In the genomic region with DNA sequence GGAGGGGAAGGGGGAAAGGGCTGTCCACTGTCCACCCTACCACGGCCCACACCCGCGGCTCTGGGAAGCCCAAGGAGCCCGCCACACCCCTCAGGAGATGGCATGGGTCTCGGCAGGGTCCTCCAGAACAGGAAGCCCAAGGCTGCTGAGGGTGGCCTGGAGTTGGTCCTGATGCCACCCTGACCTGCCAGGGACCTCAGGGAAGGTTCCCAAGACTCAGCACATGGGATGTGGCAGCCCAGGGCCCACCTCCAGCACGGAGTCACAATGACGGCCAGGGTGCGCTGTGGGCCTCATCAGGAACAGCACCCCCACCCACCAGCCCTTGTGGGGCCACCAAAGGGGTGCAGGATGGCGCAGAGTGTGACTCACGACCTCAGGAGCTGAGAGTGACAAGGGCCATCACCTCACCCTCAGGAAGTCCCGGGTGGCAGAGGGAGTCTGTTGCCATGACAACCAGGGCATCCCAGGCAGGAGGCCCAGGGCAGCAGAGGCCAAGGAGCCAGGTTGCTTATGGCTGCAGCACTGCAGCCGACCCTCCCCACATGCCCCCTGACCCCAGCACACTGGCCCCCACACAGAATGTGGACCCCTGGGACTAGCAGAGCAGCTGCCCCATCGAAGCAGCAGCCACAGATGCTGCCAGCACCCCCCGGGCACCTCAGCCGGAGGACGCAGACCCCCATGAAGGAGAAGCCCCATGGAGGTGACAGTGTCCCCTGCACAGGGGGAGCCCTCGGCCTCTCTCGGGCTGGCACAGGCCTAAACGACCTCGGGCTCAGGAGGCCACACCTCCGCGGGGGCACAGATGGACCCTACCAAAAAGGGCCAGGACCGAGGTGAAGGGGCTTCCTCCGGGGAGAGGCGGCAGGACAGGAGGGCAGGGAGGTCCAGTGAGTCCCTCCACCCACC, we compare ENCODE assay signal across 1 cellular context.
TF ChIP-seq lines count a peak whose summit lies in the region.

No MANE protein-coding gene starts in this region.

TF ChIP-seq in HepG2, 621 proteins besides CTCF, POLR2A, EP300 and RAD21:
- peak; percentile 66; the same call in 1 of the 2 replicates for TF ChIP-seq ZNF740 (CRISPR knock-in tag; IDR thresholded peaks at IDR 0.05)
- TF ChIP-seq GRHL1 (CRISPR knock-in tag; conservative IDR thresholded peaks at IDR 0.05) = no peak
- no peak for TF ChIP-seq ATF7 (IDR thresholded peaks at IDR 0.05)
- TF ChIP-seq ATF7 (CRISPR knock-in tag; IDR thresholded peaks at IDR 0.05) = no peak
- TF ChIP-seq HCFC1 (IDR thresholded peaks at IDR 0.05; ENCODE audit: low read depth, low read length) = no peak
- TF ChIP-seq RFX1 (IDR thresholded peaks at IDR 0.05) = peak; percentile 67
- TF ChIP-seq, protein P1, sequence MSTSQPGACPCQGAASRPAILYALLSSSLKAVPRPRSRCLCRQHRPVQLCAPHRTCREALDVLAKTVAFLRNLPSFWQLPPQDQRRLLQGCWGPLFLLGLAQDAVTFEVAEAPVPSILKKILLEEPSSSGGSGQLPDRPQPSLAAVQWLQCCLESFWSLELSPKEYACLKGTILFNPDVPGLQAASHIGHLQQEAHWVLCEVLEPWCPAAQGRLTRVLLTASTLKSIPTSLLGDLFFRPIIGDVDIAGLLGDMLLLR (CRISPR knock-in tag; IDR thresholded peaks at IDR 0.05) = 0 out of 2 replicates have a peak, but pooled peaks have one; percentile 36
- no peak for TF ChIP-seq MYC (CRISPR knock-in tag; IDR thresholded peaks at IDR 0.05; ENCODE audit: borderline replicate concordance)
